5 cellular contexts compared by ENCODE assay signal in genomic region chr4:143875357-143875756, GRCh38. TPM values are rescaled to one million over a fixed set of nuclear protein-coding genes. Genes with fewer than 3 reads are reported as not detected.
"Had no signal": no experiment of that assay in that cellular context is flagged by ENCODE, and none has a peak within 500 bp of the region (broad histone marks: within the 10 kb centered on the region; RNA-seq: fewer than 3 reads in every experiment).

No MANE protein-coding gene starts in this region.

RNA-seq across cellular contexts. Expression of gene GYPE, which starts 30.0 kb away (rescaled TPM):
- total RNA-seq: hepatocyte, mesothelial cell of epicardium, myocyte, neural crest cell, osteocyte had no signal
